Comparison of ENCODE assay signal across 1 cellular context in the genomic region with DNA sequence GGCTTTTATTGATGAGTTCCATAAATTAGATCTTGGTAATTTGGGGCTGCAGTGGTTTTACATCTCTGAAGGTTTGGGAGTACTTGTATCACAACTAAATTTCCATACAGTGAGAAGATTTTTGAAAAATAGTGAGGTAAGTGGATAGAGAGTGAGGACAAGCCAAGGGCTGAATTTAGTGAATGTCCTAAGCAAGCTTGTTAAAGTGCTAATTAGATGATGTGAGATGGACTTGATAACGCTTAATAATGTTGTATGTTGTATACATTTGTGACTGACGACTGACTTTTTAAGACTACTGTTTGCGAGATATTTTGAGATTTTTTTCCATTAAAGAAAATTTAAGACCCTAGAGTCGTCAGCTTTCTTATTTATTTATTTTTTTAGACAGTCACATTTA.
TF ChIP-seq lines count a peak whose summit lies in the region.

No MANE protein-coding gene starts in this region.

TF ChIP-seq in IMR-90, 13 proteins besides CTCF, POLR2A, EP300 and RAD21:
- no peak for TF ChIP-seq SMC3 (IDR thresholded peaks at IDR 0.05; ENCODE audit: low read depth, low read length)
- no peak for TF ChIP-seq CHD1 (IDR thresholded peaks at IDR 0.05; ENCODE audit: low read depth, low read length)
